1 cellular context compared by ENCODE assay signal in the genomic region with DNA sequence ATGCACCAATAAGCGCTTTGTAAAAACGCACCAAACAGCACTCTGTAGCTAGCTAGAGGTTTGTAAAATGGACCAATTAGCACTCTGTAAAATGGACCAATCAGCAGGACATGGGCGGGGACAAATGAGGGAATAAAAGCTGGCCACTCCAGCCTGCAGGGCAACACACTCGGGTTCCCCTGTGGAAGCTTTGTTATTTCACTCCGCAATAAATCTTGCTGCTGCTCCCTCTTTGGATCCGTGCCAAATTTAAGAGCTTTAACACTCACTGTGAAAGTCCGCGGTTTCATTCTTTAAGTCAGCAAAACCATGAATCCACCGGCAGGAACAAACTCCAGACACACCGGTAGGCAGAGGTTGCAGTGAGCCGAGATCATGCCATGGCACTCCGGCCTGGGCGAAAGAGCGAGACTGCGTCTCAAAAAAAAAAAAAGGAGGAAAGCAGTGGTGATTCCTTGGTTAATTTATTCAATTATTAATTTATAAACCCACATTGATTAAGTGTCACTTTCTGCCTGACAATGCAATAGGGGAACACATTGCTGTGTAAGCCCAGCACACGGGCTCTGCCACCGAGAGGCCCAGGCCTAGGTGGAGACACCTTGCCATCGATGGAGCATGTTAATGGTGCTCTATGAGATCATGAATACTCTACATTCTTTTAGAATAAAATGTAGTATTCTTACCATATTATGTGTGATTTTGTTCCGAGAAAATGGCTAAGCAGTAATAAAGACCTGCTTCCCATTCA.
TF ChIP-seq lines count a peak whose summit lies in the region.

No MANE protein-coding gene starts in this region.

TF ChIP-seq in K562, 482 proteins besides CTCF, POLR2A, EP300 and RAD21 (continued from another document):
- TF ChIP-seq USF2 (CRISPR knock-in tag; IDR thresholded peaks at IDR 0.05), result no peak
- TF ChIP-seq FOXM1 (IDR thresholded peaks at IDR 0.05; ENCODE audit: low read depth), result no peak
- TF ChIP-seq FOXM1 (CRISPR knock-in tag; IDR thresholded peaks at IDR 0.05; ENCODE audit: low read depth), result no peak
- TF ChIP-seq RBBP5 (IDR thresholded peaks at IDR 0.05; ENCODE audit: borderline replicate concordance, insufficient read depth, low read length, poor library complexity, severe bottlenecking), result no peak
- TF ChIP-seq, protein P1, sequence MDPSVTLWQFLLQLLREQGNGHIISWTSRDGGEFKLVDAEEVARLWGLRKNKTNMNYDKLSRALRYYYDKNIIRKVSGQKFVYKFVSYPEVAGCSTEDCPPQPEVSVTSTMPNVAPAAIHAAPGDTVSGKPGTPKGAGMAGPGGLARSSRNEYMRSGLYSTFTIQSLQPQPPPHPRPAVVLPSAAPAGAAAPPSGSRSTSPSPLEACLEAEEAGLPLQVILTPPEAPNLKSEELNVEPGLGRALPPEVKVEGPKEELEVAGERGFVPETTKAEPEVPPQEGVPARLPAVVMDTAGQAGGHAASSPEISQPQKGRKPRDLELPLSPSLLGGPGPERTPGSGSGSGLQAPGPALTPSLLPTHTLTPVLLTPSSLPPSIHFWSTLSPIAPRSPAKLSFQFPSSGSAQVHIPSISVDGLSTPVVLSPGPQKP (CRISPR knock-in tag; IDR thresholded peaks at IDR 0.05), result no peak
- TF ChIP-seq CEBPZ (IDR thresholded peaks at IDR 0.05; ENCODE audit: borderline replicate concordance, low read depth, low read length), result no peak
- no peak for TF ChIP-seq SIN3A (IDR thresholded peaks at IDR 0.05; ENCODE audit: borderline replicate concordance in 2 of 2, control insufficient read depth in 1 of 2, low read depth in 2 of 2, low read length in 2 of 2)
- TF ChIP-seq GABPA (tag; conservative IDR thresholded peaks at IDR 0.05; ENCODE audit: low read depth), result no peak
- no peak for TF ChIP-seq POLR2AphosphoS2 (IDR thresholded peaks at IDR 0.05; ENCODE audit: low read length)
- TF ChIP-seq ZNF324 (CRISPR knock-in tag; IDR thresholded peaks at IDR 0.05), result no peak
- no peak for TF ChIP-seq PRPF4 (IDR thresholded peaks at IDR 0.05; ENCODE audit: insufficient read depth, low read depth, low read length, poor library complexity, severe bottlenecking)
- peak; percentile 71 for TF ChIP-seq NFIC (IDR thresholded peaks at IDR 0.05)
- TF ChIP-seq MXD1 (CRISPR knock-in tag; IDR thresholded peaks at IDR 0.05; ENCODE audit: borderline replicate concordance, poor library complexity, severe bottlenecking), result no peak
- TF ChIP-seq PHF8 (IDR thresholded peaks at IDR 0.05; ENCODE audit: borderline replicate concordance, low read length), result no peak
- TF ChIP-seq NFIX (CRISPR knock-in tag; IDR thresholded peaks at IDR 0.05; ENCODE audit: low read depth), result 0 out of 2 replicates have a peak, but pooled peaks have one; percentile 25
- no peak for TF ChIP-seq FIP1L1 (IDR thresholded peaks at IDR 0.05; ENCODE audit: low read depth, low read length, poor library complexity, severe bottlenecking)
- TF ChIP-seq ADNP (tag; IDR thresholded peaks at IDR 0.05), result no peak
- TF ChIP-seq SMAD3 (CRISPR knock-in tag; conservative IDR thresholded peaks at IDR 0.05), result no peak
- TF ChIP-seq TRIM24 (IDR thresholded peaks at IDR 0.05), result no peak
- no peak for TF ChIP-seq ZNF197 (CRISPR knock-in tag; IDR thresholded peaks at IDR 0.05; ENCODE audit: low read depth)
- no peak for TF ChIP-seq ETV6 (IDR thresholded peaks at IDR 0.05; ENCODE audit: borderline replicate concordance in 1 of 2, low read depth in 2 of 2, low read length in 1 of 2)
- no peak for TF ChIP-seq ETV6 (CRISPR knock-in tag; IDR thresholded peaks at IDR 0.05; ENCODE audit: borderline replicate concordance)
- TF ChIP-seq ZNF174 (CRISPR knock-in tag; IDR thresholded peaks at IDR 0.05), result no peak
- TF ChIP-seq, protein P2, sequence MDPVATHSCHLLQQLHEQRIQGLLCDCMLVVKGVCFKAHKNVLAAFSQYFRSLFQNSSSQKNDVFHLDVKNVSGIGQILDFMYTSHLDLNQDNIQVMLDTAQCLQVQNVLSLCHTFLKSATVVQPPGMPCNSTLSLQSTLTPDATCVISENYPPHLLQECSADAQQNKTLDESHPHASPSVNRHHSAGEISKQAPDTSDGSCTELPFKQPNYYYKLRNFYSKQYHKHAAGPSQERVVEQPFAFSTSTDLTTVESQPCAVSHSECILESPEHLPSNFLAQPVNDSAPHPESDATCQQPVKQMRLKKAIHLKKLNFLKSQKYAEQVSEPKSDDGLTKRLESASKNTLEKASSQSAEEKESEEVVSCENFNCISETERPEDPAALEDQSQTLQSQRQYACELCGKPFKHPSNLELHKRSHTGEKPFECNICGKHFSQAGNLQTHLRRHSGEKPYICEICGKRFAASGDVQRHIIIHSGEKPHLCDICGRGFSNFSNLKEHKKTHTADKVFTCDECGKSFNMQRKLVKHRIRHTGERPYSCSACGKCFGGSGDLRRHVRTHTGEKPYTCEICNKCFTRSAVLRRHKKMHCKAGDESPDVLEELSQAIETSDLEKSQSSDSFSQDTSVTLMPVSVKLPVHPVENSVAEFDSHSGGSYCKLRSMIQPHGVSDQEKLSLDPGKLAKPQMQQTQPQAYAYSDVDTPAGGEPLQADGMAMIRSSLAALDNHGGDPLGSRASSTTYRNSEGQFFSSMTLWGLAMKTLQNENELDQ (CRISPR knock-in tag; IDR thresholded peaks at IDR 0.05; ENCODE audit: borderline replicate concordance), result no peak
- no peak for TF ChIP-seq MYC (IDR thresholded peaks at IDR 0.05; ENCODE audit: low read depth, low read length)
- no peak for TF ChIP-seq MYC (CRISPR knock-in tag; IDR thresholded peaks at IDR 0.05; ENCODE audit: borderline replicate concordance, low read depth)
- TF ChIP-seq ZNF282 (CRISPR knock-in tag; IDR thresholded peaks at IDR 0.05), result no peak
- TF ChIP-seq, protein P3, sequence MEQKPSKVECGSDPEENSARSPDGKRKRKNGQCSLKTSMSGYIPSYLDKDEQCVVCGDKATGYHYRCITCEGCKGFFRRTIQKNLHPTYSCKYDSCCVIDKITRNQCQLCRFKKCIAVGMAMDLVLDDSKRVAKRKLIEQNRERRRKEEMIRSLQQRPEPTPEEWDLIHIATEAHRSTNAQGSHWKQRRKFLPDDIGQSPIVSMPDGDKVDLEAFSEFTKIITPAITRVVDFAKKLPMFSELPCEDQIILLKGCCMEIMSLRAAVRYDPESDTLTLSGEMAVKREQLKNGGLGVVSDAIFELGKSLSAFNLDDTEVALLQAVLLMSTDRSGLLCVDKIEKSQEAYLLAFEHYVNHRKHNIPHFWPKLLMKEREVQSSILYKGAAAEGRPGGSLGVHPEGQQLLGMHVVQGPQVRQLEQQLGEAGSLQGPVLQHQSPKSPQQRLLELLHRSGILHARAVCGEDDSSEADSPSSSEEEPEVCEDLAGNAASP (IDR thresholded peaks at IDR 0.05), result no peak
- TF ChIP-seq NFYB (IDR thresholded peaks at IDR 0.05; ENCODE audit: extremely low read depth, insufficient read length), result peak; percentile 57
- no peak for TF ChIP-seq THAP12 (CRISPR knock-in tag; IDR thresholded peaks at IDR 0.05)
